In the genomic region with DNA sequence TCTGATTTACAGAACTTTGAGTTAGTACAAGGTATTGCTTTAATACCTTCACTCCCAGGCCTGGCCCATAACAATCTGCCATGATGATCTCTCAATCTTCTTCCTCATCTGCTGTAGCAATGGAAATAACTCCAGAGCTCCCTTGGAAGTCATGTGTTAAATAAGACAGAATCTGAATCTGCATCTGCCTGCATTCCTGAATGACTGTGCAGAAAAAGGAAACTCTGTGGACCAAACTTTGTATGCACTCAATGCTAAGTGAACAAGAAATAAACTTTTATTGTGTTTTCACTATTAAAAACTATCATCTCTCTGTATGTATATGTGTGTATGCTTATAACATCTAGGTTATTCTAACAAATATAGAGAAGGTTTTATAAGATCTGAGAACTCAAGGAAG, we compare ENCODE assay signal across 15 cellular contexts.
DNase-seq lines count a peak whose midpoint lies in the region; FAIRE-seq and TF ChIP-seq lines count a peak whose summit lies in the region.
"Had no signal": no experiment of that assay in that cellular context is flagged by ENCODE, and none has a peak within 500 bp of the region (broad histone marks: within the 10 kb centered on the region; RNA-seq: fewer than 3 reads in every experiment).

No MANE protein-coding gene starts in this region.

- 0 out of 2 replicates have a peak, but pooled peaks cover 4% of the 10 kb centered on the region for H3K36me3 Mint-ChIP-seq in HFFc6 (ENCODE audit: low read depth)
- no peaks in the 10 kb centered on the region for H3K36me3 Mint-ChIP-seq in endothelial cell (ENCODE audit: low read depth, unreplicated experiment)
- H3K36me3 Mint-ChIP-seq: CD14-positive monocyte; CD8-positive, alpha-beta T cell had no signal

- H3K4me3 Mint-ChIP-seq in HFFc6: no peak overlapping the region
- H3K4me3 Mint-ChIP-seq in endothelial cell (ENCODE audit: unreplicated experiment): no peak overlapping the region
- H3K4me3 Mint-ChIP-seq: CD14-positive monocyte; CD8-positive, alpha-beta T cell; H9 had no signal

- H3K27me3 Mint-ChIP-seq in HFFc6 (ENCODE audit: insufficient read depth) (no peaks in the 10 kb centered on the region), endothelial cell (ENCODE audit: unreplicated experiment) (no peaks in the 10 kb centered on the region)

- H3K4me1 ChIP-seq in mesodermal cell (ENCODE audit: control insufficient read depth, insufficient read depth, low read length, poor library complexity, severe bottlenecking): peaks cover 3% of the 10 kb centered on the region
- H3K4me1 ChIP-seq: A549 had no signal

- H3K9me3 Mint-ChIP-seq in HFFc6 (no peaks in the 10 kb centered on the region), endothelial cell (ENCODE audit: unreplicated experiment) (no peaks in the 10 kb centered on the region)
- H3K9me3 Mint-ChIP-seq: CD14-positive monocyte, H9 had no signal

- no peaks in the 10 kb centered on the region for H3K9me3 ChIP-seq in mesodermal cell (ENCODE audit: control insufficient read depth, low read length)
- H3K9me3 ChIP-seq: A549 had no signal

- no peak overlapping the region for H3K4me3 ChIP-seq in astrocyte of the spinal cord (ENCODE audit: low read depth, low read length)
- no peak overlapping the region for H3K4me3 ChIP-seq in mesodermal cell (ENCODE audit: extremely low read depth, insufficient read depth, low read length, poor library complexity, severe bottlenecking)
- H3K4me3 ChIP-seq: A549, GM12878 had no signal

- peak overlapping the region; percentile 36 for H3K27ac ChIP-seq in mesodermal cell (ENCODE audit: low read depth, low read length, severe bottlenecking)
- H3K27ac ChIP-seq: A549 had no signal

- FAIRE-seq in GM12892 (lab: Jason Lieb, UNC): no peak
- FAIRE-seq: A549, D721Med, GM12878 had no signal

- TF ChIP-seq CTCF in HFFc6 (IDR thresholded peaks at IDR 0.05) (no peak), astrocyte of the spinal cord (IDR thresholded peaks at IDR 0.05; ENCODE audit: low read depth, low read length) (no peak), endothelial cell (IDR thresholded peaks at IDR 0.05; ENCODE audit: unreplicated experiment) (no peak)

- DNase-seq in HFFc6: peak; percentile 13
- peak; percentile 13 for DNase-seq in astrocyte of the spinal cord (ENCODE audit: low read depth, low spot score)
- DNase-seq in SK-N-DZ (ENCODE audit: low spot score): no peak
- DNase-seq in GM12892 (ENCODE audit: insufficient read length): no peak
- no peak for DNase-seq in stimulated activated CD8-positive, alpha-beta memory T cell treated with anti-CD3 and anti-CD28 coated beads, Interleukin-4, amount 100 ng/mL, for 48 hours
- no peak for DNase-seq in endothelial cell (ENCODE audit: low spot score)
- DNase-seq: CD8-positive, alpha-beta T cell; COR-L47; GOT3; H9 had no signal

- H3K4me1 Mint-ChIP-seq in HFFc6 (ENCODE audit: low read depth) (peaks cover 23% of the 10 kb centered on the region), endothelial cell (ENCODE audit: unreplicated experiment) (no peaks in the 10 kb centered on the region)
- H3K4me1 Mint-ChIP-seq: CD14-positive monocyte had no signal

- in situ Hi-C loops in astrocyte of the spinal cord (cut with HindIII; ENCODE audit: low sequenced_read_pairs): no loop called here

- H3K36me3 ChIP-seq in mesodermal cell (ENCODE audit: control insufficient read depth, insufficient read depth, low read length): no peaks in the 10 kb centered on the region

- no peak for TF ChIP-seq POLR2A in GM12892 (IDR thresholded peaks at IDR 0.05; ENCODE audit: low read depth, low read length)

- peak overlapping the region; percentile 44 for H3K27ac Mint-ChIP-seq in HFFc6
- H3K27ac Mint-ChIP-seq in endothelial cell (ENCODE audit: unreplicated experiment): no peak overlapping the region
- H3K27ac Mint-ChIP-seq: CD8-positive, alpha-beta T cell had no signal

Comparison
In these comparisons a context has a peak if more than half of its experiments do, and no peak if none do; other contexts are left out.
1. DNase-seq: peak in HFFc6 (single experiment) and astrocyte of the spinal cord (single experiment); none in SK-N-DZ (single experiment), GM12892 (single experiment), stimulated activated CD8-positive, alpha-beta memory T cell treated with anti-CD3 and anti-CD28 coated beads, Interleukin-4, amount 100 ng/mL, for 48 hours (single experiment) and endothelial cell (single experiment).